1 cellular context compared by ENCODE assay signal in genomic region chr6:35305117-35305516, GRCh38.
TF ChIP-seq lines count a peak whose summit lies in the region.

No MANE protein-coding gene starts in this region.

TF ChIP-seq in HepG2, 621 proteins besides CTCF, POLR2A, EP300 and RAD21:
- no peak for TF ChIP-seq HNF4A (CRISPR knock-in tag; IDR thresholded peaks at IDR 0.05)
- TF ChIP-seq MED1 (CRISPR knock-in tag; IDR thresholded peaks at IDR 0.05): no peak
- no peak for TF ChIP-seq CCDC6 (CRISPR knock-in tag; IDR thresholded peaks at IDR 0.05)
- TF ChIP-seq UBTF (CRISPR knock-in tag; IDR thresholded peaks at IDR 0.05): no peak
- TF ChIP-seq ZNF431 (CRISPR knock-in tag; IDR thresholded peaks at IDR 0.05; ENCODE audit: borderline replicate concordance, low read depth): no peak
- no peak for TF ChIP-seq LBX2 (CRISPR knock-in tag; IDR thresholded peaks at IDR 0.05; ENCODE audit: borderline replicate concordance)
- no peak for TF ChIP-seq ZSCAN9 (CRISPR knock-in tag; IDR thresholded peaks at IDR 0.05; ENCODE audit: borderline replicate concordance)
- TF ChIP-seq BRD4 (CRISPR knock-in tag; IDR thresholded peaks at IDR 0.05): no peak
- no peak for TF ChIP-seq TEF (CRISPR knock-in tag; IDR thresholded peaks at IDR 0.05)
- no peak for TF ChIP-seq NFIC (IDR thresholded peaks at IDR 0.05; ENCODE audit: low read length)
- TF ChIP-seq HMGA1 (CRISPR knock-in tag; conservative IDR thresholded peaks at IDR 0.05): no peak
- TF ChIP-seq ZNF501 (CRISPR knock-in tag; IDR thresholded peaks at IDR 0.05): no peak
- no peak for TF ChIP-seq SCMH1 (CRISPR knock-in tag; IDR thresholded peaks at IDR 0.05; ENCODE audit: borderline replicate concordance)
- no peak for TF ChIP-seq ZNF558 (CRISPR knock-in tag; IDR thresholded peaks at IDR 0.05; ENCODE audit: borderline replicate concordance)
- TF ChIP-seq KMT2A (CRISPR knock-in tag; IDR thresholded peaks at IDR 0.05): no peak
- no peak for TF ChIP-seq SMARCC2 (IDR thresholded peaks at IDR 0.05)
- no peak for TF ChIP-seq GLMP (CRISPR knock-in tag; IDR thresholded peaks at IDR 0.05; ENCODE audit: borderline replicate concordance)
- TF ChIP-seq, protein P1, sequence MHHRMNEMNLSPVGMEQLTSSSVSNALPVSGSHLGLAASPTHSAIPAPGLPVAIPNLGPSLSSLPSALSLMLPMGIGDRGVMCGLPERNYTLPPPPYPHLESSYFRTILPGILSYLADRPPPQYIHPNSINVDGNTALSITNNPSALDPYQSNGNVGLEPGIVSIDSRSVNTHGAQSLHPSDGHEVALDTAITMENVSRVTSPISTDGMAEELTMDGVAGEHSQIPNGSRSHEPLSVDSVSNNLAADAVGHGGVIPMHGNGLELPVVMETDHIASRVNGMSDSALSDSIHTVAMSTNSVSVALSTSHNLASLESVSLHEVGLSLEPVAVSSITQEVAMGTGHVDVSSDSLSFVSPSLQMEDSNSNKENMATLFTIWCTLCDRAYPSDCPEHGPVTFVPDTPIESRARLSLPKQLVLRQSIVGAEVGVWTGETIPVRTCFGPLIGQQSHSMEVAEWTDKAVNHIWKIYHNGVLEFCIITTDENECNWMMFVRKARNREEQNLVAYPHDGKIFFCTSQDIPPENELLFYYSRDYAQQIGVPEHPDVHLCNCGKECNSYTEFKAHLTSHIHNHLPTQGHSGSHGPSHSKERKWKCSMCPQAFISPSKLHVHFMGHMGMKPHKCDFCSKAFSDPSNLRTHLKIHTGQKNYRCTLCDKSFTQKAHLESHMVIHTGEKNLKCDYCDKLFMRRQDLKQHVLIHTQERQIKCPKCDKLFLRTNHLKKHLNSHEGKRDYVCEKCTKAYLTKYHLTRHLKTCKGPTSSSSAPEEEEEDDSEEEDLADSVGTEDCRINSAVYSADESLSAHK (CRISPR knock-in tag; IDR thresholded peaks at IDR 0.05; ENCODE audit: borderline replicate concordance): no peak
- TF ChIP-seq KDM4B (CRISPR knock-in tag; IDR thresholded peaks at IDR 0.05): no peak
